10 cellular contexts compared by ENCODE assay signal in the genomic region with DNA sequence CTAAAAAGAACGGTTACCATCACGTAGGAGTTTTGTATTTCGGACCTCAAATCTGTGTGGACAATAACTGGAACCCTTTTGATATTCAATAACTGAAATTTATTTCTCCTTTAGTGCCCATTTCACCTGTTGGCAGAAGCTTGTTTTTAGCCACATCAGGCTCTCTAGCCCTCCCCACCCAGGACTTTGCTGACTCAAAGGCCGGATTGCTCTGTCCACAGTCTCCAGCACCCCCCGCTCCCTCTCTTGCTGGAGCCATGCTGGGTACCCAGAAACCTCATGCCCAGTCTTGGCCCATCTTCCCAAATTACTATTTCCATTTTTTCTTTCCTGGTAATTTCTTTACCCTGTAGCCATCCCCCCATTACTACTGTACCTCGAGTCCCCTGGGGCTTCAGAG. TPM values are rescaled to one million over a fixed set of nuclear protein-coding genes. Genes with fewer than 3 reads are reported as not detected.
A peak's percentile ranks its signal among the peaks of the same experiment; 100 is the strongest.
DNase-seq lines count a peak whose midpoint lies in the region; ATAC-seq and TF ChIP-seq lines count a peak whose summit lies in the region.
"Had no signal": no experiment of that assay in that cellular context is flagged by ENCODE, and none has a peak within 500 bp of the region (broad histone marks: within the 10 kb centered on the region; RNA-seq: fewer than 3 reads in every experiment).

No MANE protein-coding gene starts in this region.

- H3K27me3 ChIP-seq in CD8-positive, alpha-beta T cell (ENCODE audit: insufficient read depth, low read length): no peaks in the 10 kb centered on the region
- H3K27me3 ChIP-seq in OCI-LY1 (ENCODE audit: insufficient read depth, low read length) (no peaks in the 10 kb centered on the region; the same call in 1 of the 2 replicates), ovary (no peaks in the 10 kb centered on the region), WERI-Rb-1 (ENCODE audit: insufficient read depth, low read depth, severe bottlenecking) (peaks cover 2% of the 10 kb centered on the region)
- no peaks in the 10 kb centered on the region for H3K27me3 ChIP-seq in effector memory CD4-positive, alpha-beta T cell (replicated peaks; ENCODE audit: control insufficient read depth, insufficient read depth, low read length, poor library complexity, severe bottlenecking)

- no peak for TF ChIP-seq EP300 in ovary (IDR thresholded peaks at IDR 0.05)

- ATAC-seq in CD8-positive, alpha-beta T cell: no peak
- no peak for ATAC-seq in left colon
- ATAC-seq: K562 had no signal

- POLR2A ChIA-PET in CD8-positive, alpha-beta T cell (lab: Charles Lee): interaction anchor here (1.2 kb wide), 1 partner anchor 41 kb away, joined by 3 read pairs; no protein-coding TSS in a partner anchor
- POLR2A ChIA-PET in RWPE1 (lab: Yijun Ruan, JAX; ENCODE audit: low non-redundant PET): no interaction called here

- no peak for TF ChIP-seq POLR2A in ovary (IDR thresholded peaks at IDR 0.05)

- H3K4me1 ChIP-seq in CD8-positive, alpha-beta T cell (ENCODE audit: insufficient read depth, low read length): peaks cover 26% of the 10 kb centered on the region
- H3K4me1 ChIP-seq in OCI-LY1 (ENCODE audit: insufficient read depth, low read length, severe bottlenecking): peaks cover 17% of the 10 kb centered on the region
- peaks cover 12% of the 10 kb centered on the region for H3K4me1 ChIP-seq in effector memory CD4-positive, alpha-beta T cell (ENCODE audit: control insufficient read depth, insufficient read depth, low read length, poor library complexity, severe bottlenecking)
- no peaks in the 10 kb centered on the region for H3K4me1 ChIP-seq in ovary (ENCODE audit: insufficient read depth)

- peak overlapping the region; percentile 92 for H3K4me2 ChIP-seq in OCI-LY1 (ENCODE audit: low read length)

- H3F3A ChIP-seq in OCI-LY1 (ENCODE audit: insufficient read depth, low read length): 0 out of 2 replicates have a peak, but pooled peaks cover 4% of the 10 kb centered on the region

- no peak for DNase-seq in CD8-positive, alpha-beta T cell
- DNase-seq in effector memory CD4-positive, alpha-beta T cell: no peak
- DNase-seq in ovary (no peak), WERI-Rb-1 (no peak), RWPE1 (ENCODE audit: low spot score) (no peak), left colon (no peak), NCI-H2081 (lab: John Stamatoyannopoulos, UW) (no peak)
- DNase-seq: NCI-H446 had no signal

- peak overlapping the region; percentile 61 for H3K4me3 ChIP-seq in CD8-positive, alpha-beta T cell (ENCODE audit: low read depth, low read length)
- H3K4me3 ChIP-seq in OCI-LY1 (ENCODE audit: low read depth, low read length, poor library complexity, severe bottlenecking): peak overlapping the region; percentile 48
- peak overlapping the region; percentile 33 for H3K4me3 ChIP-seq in effector memory CD4-positive, alpha-beta T cell (ENCODE audit: insufficient read depth, low read depth, low read length, poor library complexity, severe bottlenecking)
- H3K4me3 ChIP-seq in ovary: peak overlapping the region; percentile 7
- no peak overlapping the region for H3K4me3 ChIP-seq in WERI-Rb-1 (ENCODE audit: low read depth, low read length)
- H3K4me3 ChIP-seq: K562 had no signal

- no peaks in the 10 kb centered on the region for H3K9me2 ChIP-seq in OCI-LY1 (ENCODE audit: low read depth, low read length)

- peaks cover 29% of the 10 kb centered on the region for H3K4me1 Mint-ChIP-seq in CD8-positive, alpha-beta T cell (ENCODE audit: low read depth)

- H3K9me3 ChIP-seq in CD8-positive, alpha-beta T cell (ENCODE audit: low read length): no peaks in the 10 kb centered on the region
- no peaks in the 10 kb centered on the region for H3K9me3 ChIP-seq in OCI-LY1 (ENCODE audit: low read length)
- no peaks in the 10 kb centered on the region for H3K9me3 ChIP-seq in effector memory CD4-positive, alpha-beta T cell (ENCODE audit: control insufficient read depth, low read length)
- no peaks in the 10 kb centered on the region for H3K9me3 ChIP-seq in ovary
- peaks cover 6% of the 10 kb centered on the region for H3K9me3 ChIP-seq in WERI-Rb-1 (ENCODE audit: severe bottlenecking)

- H3K36me3 Mint-ChIP-seq in CD8-positive, alpha-beta T cell: no peaks in the 10 kb centered on the region

- TF ChIP-seq CTCF in CD8-positive, alpha-beta T cell (IDR thresholded peaks at IDR 0.05): no peak
- TF ChIP-seq CTCF in OCI-LY1 (IDR thresholded peaks at IDR 0.05; ENCODE audit: low read length) (no peak), ovary (IDR thresholded peaks at IDR 0.05) (no peak), WERI-Rb-1 (IDR thresholded peaks at IDR 0.05; ENCODE audit: low read depth, low read length) (no peak), RWPE1 (conservative IDR thresholded peaks at IDR 0.05; ENCODE audit: low read depth) (no peak)

- intact Hi-C loops in CD8-positive, alpha-beta T cell (cut with DNase I, micrococcal nuclease): loop anchor here (1.0 to 5.0 kb wide), 3 partner anchors 47 to 56 kb away; partner anchors contain the start of gene DUSP22 (in 1 of the 2)
- intact Hi-C loops in ovary (cut with DNase I) (no loop called here), left colon (cut with DNase I, micrococcal nuclease) (no loop called here)

- CTCF ChIA-PET in CD8-positive, alpha-beta T cell (lab: Charles Lee): no interaction called here
- CTCF ChIA-PET in RWPE1 (lab: Yijun Ruan, JAX): no interaction called here

- WGBS in ovary, 3 donors: 71 to 80% (median 75%) methylated on average over 6 of the region's 6 CpGs

- peak overlapping the region; percentile 44 for H3K27ac ChIP-seq in CD8-positive, alpha-beta T cell (ENCODE audit: low read depth, low read length)
- H3K27ac ChIP-seq in OCI-LY1 (ENCODE audit: low read depth, low read length, poor library complexity, severe bottlenecking) (no peak overlapping the region), ovary (peak overlapping the region in 1 of 2 donors; percentile 68), WERI-Rb-1 (no peak overlapping the region), RWPE1 (no peak overlapping the region)
- H3K27ac ChIP-seq in effector memory CD4-positive, alpha-beta T cell (ENCODE audit: insufficient read depth, low read length, poor library complexity, severe bottlenecking): peak overlapping the region; percentile 34

- H3K27ac Mint-ChIP-seq in CD8-positive, alpha-beta T cell: peak overlapping the region; percentile 90

- H2AFZ ChIP-seq in OCI-LY1 (ENCODE audit: low read length): peak overlapping the region; percentile 98; the same call in 1 of the 2 replicates

- no peaks in the 10 kb centered on the region for H3K79me2 ChIP-seq in OCI-LY1 (ENCODE audit: insufficient read depth, low read length)

- peak overlapping the region; percentile 54; the same call in 1 of the 2 replicates for H3K9ac ChIP-seq in OCI-LY1 (ENCODE audit: low read length)

- H4K20me1 ChIP-seq in OCI-LY1 (ENCODE audit: insufficient read depth, low read length): no peaks in the 10 kb centered on the region

- peak overlapping the region; percentile 76 for H3K4me3 Mint-ChIP-seq in CD8-positive, alpha-beta T cell

- H3K27me3 Mint-ChIP-seq in CD8-positive, alpha-beta T cell (ENCODE audit: low read depth): no peaks in the 10 kb centered on the region

- H3K9me3 Mint-ChIP-seq in CD8-positive, alpha-beta T cell: no peaks in the 10 kb centered on the region

- no peaks in the 10 kb centered on the region for H3K36me3 ChIP-seq in CD8-positive, alpha-beta T cell (ENCODE audit: insufficient read depth, low read length)
- no peaks in the 10 kb centered on the region for H3K36me3 ChIP-seq in OCI-LY1 (ENCODE audit: insufficient read depth, low read length)
- H3K36me3 ChIP-seq in effector memory CD4-positive, alpha-beta T cell (ENCODE audit: control insufficient read depth, insufficient read depth, low read length): no peaks in the 10 kb centered on the region
- no peaks in the 10 kb centered on the region for H3K36me3 ChIP-seq in ovary
- H3K36me3 ChIP-seq in WERI-Rb-1: no peaks in the 10 kb centered on the region

RNA-seq across cellular contexts. Expression of gene DUSP22, which starts 55.8 kb away (rescaled TPM):
- 10 to 100 TPM; 19.9 to 22.1 TPM for total RNA-seq in CD8-positive, alpha-beta T cell
- total RNA-seq in ovary (10 to 100 TPM; 25.3 to 35.0 (median 29.3) TPM), left colon (10 to 100 TPM; 26.5 to 29.5 TPM)
- 10 to 100 TPM; 24.7 to 29.7 TPM for polyA plus RNA-seq in ovary

Comparison
In these comparisons a context has a peak if more than half of its experiments do, and no peak if none do; other contexts are left out.
1. H3K27ac ChIP-seq: peak in CD8-positive, alpha-beta T cell (single experiment) and effector memory CD4-positive, alpha-beta T cell (single experiment); none in OCI-LY1 (single experiment), WERI-Rb-1 (single experiment) and RWPE1 (single experiment).
2. intact Hi-C loops: an anchor here in CD8-positive, alpha-beta T cell (1.0 to 5.0 kb wide); none called in ovary and left colon.